8 cellular contexts compared by ENCODE assay signal in genomic region chr6:42043787-42044475, GRCh38. TPM values are rescaled to one million over a fixed set of nuclear protein-coding genes. Genes with fewer than 3 reads are reported as not detected.
DNase-seq lines count a peak whose midpoint lies in the region; ATAC-seq and TF ChIP-seq lines count a peak whose summit lies in the region.

No MANE protein-coding gene starts in this region.

- H3K4me3 ChIP-seq in Jurkat, Clone E6-1 (ENCODE audit: low read length) = no peak overlapping the region
- peak overlapping the region; percentile 20 for H3K4me3 ChIP-seq in epithelial cell of proximal tubule (ENCODE audit: low read depth, low read length)

- DNase-seq in Ammon's horn (ENCODE audit: low spot score) (peak; percentile 92), OCI-M1 (lab: John Stamatoyannopoulos, UW) (peak; percentile 96), activated T-cell treated with anti-CD3 and anti-CD28 coated beads for 24 hours (ENCODE audit: low read depth) (peak; percentile 91), epithelial cell of proximal tubule (ENCODE audit: low read depth) (no peak), myocyte (ENCODE audit: low read depth) (peak; percentile 93)
- DNase-seq in Jurkat, Clone E6-1 (ENCODE audit: low read depth, low spot score) = peak; percentile 86
- DNase-seq in stimulated activated CD8-positive, alpha-beta memory T cell treated with anti-CD3 and anti-CD28 coated beads, Interleukin-7, amount 100 ng/mL, for 4 hours (ENCODE audit: low read depth in 2 of 2) = peak; percentile 77 to 89

- TF ChIP-seq CTCF in epithelial cell of proximal tubule (conservative IDR thresholded peaks at IDR 0.05; ENCODE audit: low read depth, low read length) = peak; percentile 99

- ATAC-seq in GM19328 (IDR thresholded peaks at IDR 0.05; ENCODE audit: unreplicated experiment) = peak; percentile 38

RNA-seq across cellular contexts. Expression of gene TAF8, which starts 6.4 kb away (rescaled TPM):
- 25.3 TPM for polyA plus RNA-seq in Jurkat, Clone E6-1 (2012; ENCODE audit: insufficient read depth, insufficient read length)
- total RNA-seq in epithelial cell of proximal tubule = 10.8 and 14.8 TPM in 2 replicates
- 18.9 and 25.1 TPM in 2 replicates for total RNA-seq in myocyte
- polyA plus RNA-seq in myocyte (2012) = 10.4 TPM
